21 cellular contexts compared by ENCODE assay signal in the genomic region with DNA sequence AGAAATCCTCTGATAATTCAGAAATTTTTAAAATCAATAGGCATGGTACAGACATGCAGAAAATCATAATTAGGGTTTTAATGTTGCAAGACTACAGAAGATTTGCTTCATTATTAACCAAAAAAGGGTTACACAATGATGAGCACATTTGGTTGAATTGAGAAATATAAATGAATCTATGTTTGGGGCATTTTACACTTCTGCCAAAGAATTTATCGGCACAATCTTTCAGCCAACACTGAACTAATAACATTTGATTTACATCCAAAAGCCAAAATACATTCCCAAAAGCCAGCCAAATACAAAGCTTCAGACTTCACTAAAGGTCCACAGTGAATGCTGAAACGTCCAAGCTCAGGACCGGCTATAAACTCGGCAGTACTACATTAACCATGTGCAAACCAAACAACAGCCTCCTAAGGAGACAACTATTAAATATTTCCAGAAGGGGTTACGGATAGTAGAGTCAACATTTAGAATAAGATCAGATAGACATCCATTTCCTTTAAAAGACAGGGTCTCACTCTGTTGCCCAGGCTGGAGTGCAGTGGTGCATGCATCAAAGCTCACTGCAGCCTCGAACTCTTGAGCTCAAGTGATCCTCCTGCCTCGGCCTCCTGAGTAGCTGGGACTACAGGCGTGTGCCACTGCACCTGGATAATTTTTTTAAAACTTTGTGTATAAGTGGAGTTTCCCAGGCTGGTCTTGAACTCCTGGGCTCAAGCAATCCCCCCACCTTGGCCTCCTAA. TPM values are rescaled to one million over a fixed set of nuclear protein-coding genes. Genes with fewer than 3 reads are reported as not detected.
A peak's percentile ranks its signal among the peaks of the same experiment; 100 is the strongest.
DNase-seq lines count a peak whose midpoint lies in the region; TF ChIP-seq lines count a peak whose summit lies in the region.
"Had no signal": no experiment of that assay in that cellular context is flagged by ENCODE, and none has a peak within 500 bp of the region (broad histone marks: within the 10 kb centered on the region; RNA-seq: fewer than 3 reads in every experiment).

No MANE protein-coding gene starts in this region.

- H3K27ac ChIP-seq in neuronal stem cell (replicated peaks; ENCODE audit: low read length), result no peak overlapping the region

- H2AFZ ChIP-seq in neuronal stem cell (ENCODE audit: low read length), result no peak overlapping the region

- peaks cover 0 to 7% of the 10 kb centered on the region in 2 donors for H3K4me1 ChIP-seq in neuronal stem cell (ENCODE audit: control insufficient read depth in 2 of 2, insufficient read depth in 1 of 2, low read depth in 1 of 2, low read length in 2 of 2)

- no peaks in the 10 kb centered on the region for H3K36me3 ChIP-seq in neuronal stem cell (replicated peaks in 1 of 2; ENCODE audit: control insufficient read depth in 2 of 2, insufficient read depth in 2 of 2, low read length in 2 of 2)

- no peak overlapping the region for H3K4ac ChIP-seq in neuronal stem cell (ENCODE audit: low read length)

- no peaks in the 10 kb centered on the region for H3K27me3 ChIP-seq in neuronal stem cell (ENCODE audit: control insufficient read depth in 3 of 3, insufficient read depth in 3 of 3, low read depth in 1 of 3, low read length in 3 of 3)

- H4K91ac ChIP-seq in neuronal stem cell (ENCODE audit: low read depth, low read length, poor library complexity), result no peak overlapping the region

- DNase-seq in AG08395 (ENCODE audit: low spot score) (peak; percentile 56), GM04503 (ENCODE audit: low read depth) (peak; percentile 79), amniotic epithelial cell (ENCODE audit: low read depth) (peak; percentile 36), iris pigment epithelial cell (ENCODE audit: low read depth) (peak; percentile 33), DMS153 (lab: John Stamatoyannopoulos, UW) (no peak), GM20000 (ENCODE audit: low spot score) (no peak), neuronal stem cell (ENCODE audit: low spot score) (no peak), D341Med (ENCODE audit: low spot score) (no peak)
- DNase-seq: activated CD4-positive, alpha-beta T cell treated with anti-CD3 and anti-CD28 coated beads, Interleukin-2, amount 50 U/mL, for 1 hour; activated effector memory CD4-positive, alpha-beta T cell treated with anti-CD3 and anti-CD28 coated beads, Interleukin-2, amount 50 U/mL, for 16 hours; amniotic stem cell; effector CD4-positive, alpha-beta T cell; hippocampal formation; Karpas-422; mesendoderm; naive thymus-derived CD8-positive, alpha-beta T cell; NCI-H1105 treated with DMSO at 0.1 percent for 48 hours; posterior cingulate gyrus; SIG-M5; stimulated activated CD4-positive, alpha-beta T cell treated with anti-CD3 and anti-CD28 coated beads, Interleukin-4, amount 100 ng/mL, for 24 hours; T-cell had no signal

- WGBS in neuronal stem cell (ENCODE audit: extremely low coverage in 2 of 2, insufficient read length in 2 of 2, insufficient replicate concordance in 1 of 2), 2 donors, result no CpG with 5 or more reads among the region's 8 CpGs

- peaks cover 6% of the 10 kb centered on the region for H3K79me1 ChIP-seq in neuronal stem cell (ENCODE audit: low read depth, low read length)

- no peak overlapping the region for H3K9ac ChIP-seq in neuronal stem cell (ENCODE audit: low read depth, low read length, poor library complexity)

- H2BK15ac ChIP-seq in neuronal stem cell (ENCODE audit: low read length), result no peak overlapping the region

- no peak overlapping the region for H2AK5ac ChIP-seq in neuronal stem cell (ENCODE audit: low read depth, low read length)

- no peak overlapping the region for H4K8ac ChIP-seq in neuronal stem cell (ENCODE audit: low read depth, low read length)

- no peak overlapping the region for H3K4me3 ChIP-seq in neuronal stem cell (ENCODE audit: low read length in 2 of 2)

- no peak overlapping the region for H2BK120ac ChIP-seq in neuronal stem cell (ENCODE audit: low read depth, low read length)

- H3K18ac ChIP-seq in neuronal stem cell (ENCODE audit: low read length), result no peak overlapping the region

- H2BK12ac ChIP-seq in neuronal stem cell (ENCODE audit: low read length), result no peak overlapping the region

- no peak for TF ChIP-seq CTCF in GM20000 (IDR thresholded peaks at IDR 0.05; ENCODE audit: extremely low read depth, missing control alignments)

- no peak overlapping the region for H2BK5ac ChIP-seq in neuronal stem cell (ENCODE audit: low read length)

- no peak overlapping the region for H3K23ac ChIP-seq in neuronal stem cell (ENCODE audit: low read depth, low read length, poor library complexity)

- peaks cover 0 to 3% of the 10 kb centered on the region in 2 donors for H3K9me3 ChIP-seq in neuronal stem cell (replicated peaks in 1 of 2; ENCODE audit: control insufficient read depth in 2 of 2, insufficient read depth in 1 of 2, low read depth in 1 of 2, low read length in 2 of 2)

- no peak overlapping the region for H3K4me2 ChIP-seq in neuronal stem cell (ENCODE audit: insufficient read depth, low read length, poor library complexity, severe bottlenecking)

- no peak overlapping the region for H3K14ac ChIP-seq in neuronal stem cell (ENCODE audit: low read length)

RNA-seq across cellular contexts. Expression of a gene that starts 29.4 kb away (rescaled TPM):
- 27.8 TPM for polyA plus RNA-seq in neuronal stem cell (2013, experiment 1 of 2)
- 28.2 TPM for polyA plus RNA-seq in neuronal stem cell (2013, experiment 2 of 2)

Comparison
In these comparisons a context has a peak if more than half of its experiments do, and no peak if none do; other contexts are left out.
1. DNase-seq: peak in AG08395 (single experiment), GM04503 (single experiment), amniotic epithelial cell (single experiment) and iris pigment epithelial cell (single experiment); none in DMS153 (single experiment), GM20000 (single experiment), neuronal stem cell (single experiment) and D341Med (single experiment).